20 cellular contexts compared by ENCODE assay signal in genomic region chr4:62871057-62871456, GRCh38.
A peak's percentile ranks its signal among the peaks of the same experiment; 100 is the strongest.
DNase-seq lines count a peak whose midpoint lies in the region; ATAC-seq, FAIRE-seq and TF ChIP-seq lines count a peak whose summit lies in the region.
"Had no signal": no experiment of that assay in that cellular context is flagged by ENCODE, and none has a peak within 500 bp of the region (broad histone marks: within the 10 kb centered on the region; RNA-seq: fewer than 3 reads in every experiment).

No MANE protein-coding gene starts in this region.

- H4K20me1 ChIP-seq in SK-N-SH (ENCODE audit: insufficient read depth) = no peaks in the 10 kb centered on the region

- H3K9me3 Mint-ChIP-seq in CD8-positive, alpha-beta T cell = peaks cover 9% of the 10 kb centered on the region

- H3K27me3 Mint-ChIP-seq in CD8-positive, alpha-beta T cell (ENCODE audit: low read depth) = no peaks in the 10 kb centered on the region
- H3K27me3 Mint-ChIP-seq: CD4-positive, alpha-beta T cell; T-cell had no signal

- H3K27ac Mint-ChIP-seq in CD8-positive, alpha-beta T cell = no peak overlapping the region
- H3K27ac Mint-ChIP-seq: CD4-positive, alpha-beta T cell; T-cell had no signal

- no peaks in the 10 kb centered on the region for H3K36me3 ChIP-seq in SK-N-SH (replicated peaks in 1 of 2; ENCODE audit: control insufficient read depth in 1 of 2, insufficient read depth in 2 of 2, low read length in 1 of 2)
- H3K36me3 ChIP-seq in small intestine (ENCODE audit: control insufficient read depth in 2 of 2, insufficient read depth in 2 of 2, low read length in 2 of 2) = no peaks in the 10 kb centered on the region
- H3K36me3 ChIP-seq in CD8-positive, alpha-beta T cell (ENCODE audit: insufficient read depth, low read length) = no peaks in the 10 kb centered on the region

- H3K4me1 ChIP-seq in SK-N-SH (ENCODE audit: control insufficient read depth in 1 of 2, insufficient read depth in 2 of 2, low read depth in 1 of 2, low read length in 1 of 2) (no peaks in the 10 kb centered on the region), small intestine (ENCODE audit: control insufficient read depth in 2 of 2, insufficient read depth in 1 of 2, low read depth in 1 of 2, low read length in 1 of 2) (no peaks in the 10 kb centered on the region)
- H3K4me1 ChIP-seq in CD8-positive, alpha-beta T cell (ENCODE audit: insufficient read depth, low read length) = no peaks in the 10 kb centered on the region
- H3K4me1 ChIP-seq: A549 had no signal

- H3K27ac ChIP-seq in SK-N-SH (ENCODE audit: low read depth in 2 of 2, low read length in 1 of 2) (no peak overlapping the region), small intestine (ENCODE audit: low read depth in 1 of 2, low read length in 1 of 2) (no peak overlapping the region)
- H3K27ac ChIP-seq in CD8-positive, alpha-beta T cell (ENCODE audit: low read depth, low read length) = no peak overlapping the region
- H3K27ac ChIP-seq: A549, KMS-11 had no signal

- no peaks in the 10 kb centered on the region for H3K4me1 Mint-ChIP-seq in CD8-positive, alpha-beta T cell (ENCODE audit: low read depth)
- H3K4me1 Mint-ChIP-seq: T-cell had no signal

- CTCF ChIA-PET in SK-N-SH (lab: Yijun Ruan, JAX) = interaction anchor here (0.7 kb wide), 1 partner anchor 35 kb away, joined by 3 read pairs; no protein-coding TSS in a partner anchor
- CTCF ChIA-PET in CD8-positive, alpha-beta T cell (lab: Charles Lee) = no interaction called here

- H3K4me3 Mint-ChIP-seq in CD8-positive, alpha-beta T cell = no peak overlapping the region
- H3K4me3 Mint-ChIP-seq: CD4-positive, alpha-beta T cell; T-cell had no signal

- WGBS in SK-N-SH (ENCODE audit: low lambda C conversion rate) = 28% methylated on average over 2 of the region's 2 CpGs
- WGBS in small intestine, 3 donors = 20 to 54% (median 34%) methylated on average over 2 of the region's 2 CpGs

- no peak for TF ChIP-seq CTCF in SK-N-SH (IDR thresholded peaks at IDR 0.05)
- no peak for TF ChIP-seq CTCF in CD8-positive, alpha-beta T cell (IDR thresholded peaks at IDR 0.05)

- DNase-seq in SK-N-SH (no peak), HT-29 (ENCODE audit: low spot score) (peak; percentile 9), NCI-H69 (lab: John Stamatoyannopoulos, UW) (peak; percentile 4), small intestine (no peak)
- DNase-seq in effector CD8-positive, alpha-beta T cell (lab: John Stamatoyannopoulos, UW) = no peak
- no peak for DNase-seq in CD8-positive, alpha-beta T cell
- DNase-seq: CD4-positive, alpha-beta T cell; DMS79 treated with DMSO at 0.1 percent for 48 hours; GOT3; NCI-H1694 treated with DMSO at 0.1 percent for 48 hours; NCI-H345; NCI-H748 treated with DMSO at 0.1 percent for 48 hours; NK-92 treated with Interleukin-12 subunit alpha and Interleukin-12 subunit beta, amount 100 ng/mL, for 24 hours; T-cell had no signal

- H3K79me2 ChIP-seq in SK-N-SH (ENCODE audit: insufficient read depth) = no peaks in the 10 kb centered on the region

- no peak for TF ChIP-seq EP300 in SK-N-SH (IDR thresholded peaks at IDR 0.05; ENCODE audit: borderline replicate concordance in 1 of 2, low read depth in 1 of 2, low read length in 1 of 2)

- no peaks in the 10 kb centered on the region for H3K36me3 Mint-ChIP-seq in CD8-positive, alpha-beta T cell
- H3K36me3 Mint-ChIP-seq: T-cell had no signal

- POLR2A ChIA-PET in SK-N-SH (lab: Yijun Ruan, JAX) = no interaction called here
- POLR2A ChIA-PET in CD8-positive, alpha-beta T cell (lab: Charles Lee) = no interaction called here

- H3K4me3 ChIP-seq in SK-N-SH (ENCODE audit: low read depth in 2 of 2, low read length in 1 of 2) (no peak overlapping the region), small intestine (ENCODE audit: low read depth in 1 of 2, low read length in 2 of 2) (no peak overlapping the region)
- no peak overlapping the region for H3K4me3 ChIP-seq in CD8-positive, alpha-beta T cell (ENCODE audit: low read depth, low read length)
- H3K4me3 ChIP-seq: A549 had no signal

- H2AFZ ChIP-seq in SK-N-SH (ENCODE audit: low read depth) = no peak overlapping the region

- intact Hi-C loops in CD8-positive, alpha-beta T cell (cut with DNase I, micrococcal nuclease) = no loop called here

- TF ChIP-seq RAD21 in SK-N-SH (IDR thresholded peaks at IDR 0.05; ENCODE audit: low read length) = no peak

- no peak overlapping the region for H3K9ac ChIP-seq in SK-N-SH
- H3K9ac ChIP-seq: KMS-11 had no signal

- H3K4me2 ChIP-seq in SK-N-SH = no peak overlapping the region
- H3K4me2 ChIP-seq: A549, KMS-11 had no signal

- no peaks in the 10 kb centered on the region for H3K9me2 ChIP-seq in SK-N-SH

- no peaks in the 10 kb centered on the region for H3K9me3 ChIP-seq in SK-N-SH
- H3K9me3 ChIP-seq in small intestine (ENCODE audit: control insufficient read depth, low read depth) = no peaks in the 10 kb centered on the region
- H3K9me3 ChIP-seq in CD8-positive, alpha-beta T cell (ENCODE audit: low read length) = no peaks in the 10 kb centered on the region
- H3K9me3 ChIP-seq: A549 had no signal

- H3K27me3 ChIP-seq in SK-N-SH (ENCODE audit: insufficient read depth) (no peaks in the 10 kb centered on the region), small intestine (ENCODE audit: control insufficient read depth in 2 of 2, insufficient read depth in 2 of 2, low read length in 2 of 2) (no peaks in the 10 kb centered on the region)
- H3K27me3 ChIP-seq in CD8-positive, alpha-beta T cell (ENCODE audit: insufficient read depth, low read length) = no peaks in the 10 kb centered on the region

- H3F3A ChIP-seq in SK-N-SH (replicated peaks; ENCODE audit: insufficient read depth) = no peaks in the 10 kb centered on the region

- no peak for ATAC-seq in SK-N-SH treated with all-trans-retinoic acid at 6 μM for 48 hours
- ATAC-seq in CD8-positive, alpha-beta T cell = no peak
- ATAC-seq in HG03442 (IDR thresholded peaks at IDR 0.05; ENCODE audit: unreplicated experiment) = no peak
- ATAC-seq: A549, Right ventricle myocardium inferior, T-cell had no signal

- peak; percentile 53 for FAIRE-seq in small intestine (lab: Jason Lieb, UNC)
- FAIRE-seq: A549, RCC 7860 had no signal

TF ChIP-seq in SK-N-SH treated with all-trans-retinoic acid at 6 μM for 48 hours, 23 proteins besides CTCF, POLR2A, EP300 and RAD21:
- no peak for TF ChIP-seq TCF4 (CRISPR knock-in tag; IDR thresholded peaks at IDR 0.05; ENCODE audit: borderline replicate concordance)
- TF ChIP-seq ISL1 (CRISPR knock-in tag; IDR thresholded peaks at IDR 0.05) = peak; percentile 77
- TF ChIP-seq ESRRG (CRISPR knock-in tag; IDR thresholded peaks at IDR 0.05) = no peak
- peak; percentile 17; the same call in 1 of the 2 replicates for TF ChIP-seq CREB5 (CRISPR knock-in tag; IDR thresholded peaks at IDR 0.05; ENCODE audit: low read depth)
- TF ChIP-seq ZNF70 (CRISPR knock-in tag; IDR thresholded peaks at IDR 0.05) = no peak
- no peak for TF ChIP-seq ZNF8 (CRISPR knock-in tag; IDR thresholded peaks at IDR 0.05)

TF ChIP-seq in SK-N-SH, 30 proteins besides CTCF, POLR2A, EP300 and RAD21 (continues in another document):
- TF ChIP-seq RXRA (IDR thresholded peaks at IDR 0.05; ENCODE audit: borderline replicate concordance, low read depth) (no peak), FOXM1 (IDR thresholded peaks at IDR 0.05; ENCODE audit: low read depth) (no peak), NRF1 (IDR thresholded peaks at IDR 0.05; ENCODE audit: low read depth, low read length) (no peak), FOSL2 (IDR thresholded peaks at IDR 0.05; ENCODE audit: borderline replicate concordance, low read depth) (no peak), RCOR1 (IDR thresholded peaks at IDR 0.05; ENCODE audit: low read length) (no peak), RFX5 (IDR thresholded peaks at IDR 0.05; ENCODE audit: low read length) (no peak), SMC3 (IDR thresholded peaks at IDR 0.05; ENCODE audit: low read depth, low read length) (no peak), REST (IDR thresholded peaks at IDR 0.05; ENCODE audit: low read depth, low read length) (no peak), NFIC (IDR thresholded peaks at IDR 0.05; ENCODE audit: borderline replicate concordance) (no peak), GABPA (IDR thresholded peaks at IDR 0.05; ENCODE audit: low read depth) (no peak), PBX3 (IDR thresholded peaks at IDR 0.05) (no peak), FOXJ3 (CRISPR knock-in tag; IDR thresholded peaks at IDR 0.05) (no peak), TEAD4 (IDR thresholded peaks at IDR 0.05; ENCODE audit: borderline replicate concordance, insufficient read depth) (no peak)

Comparison
In these comparisons a context has a peak if more than half of its experiments do, and no peak if none do; other contexts are left out.
1. DNase-seq: peak in HT-29 (single experiment) and NCI-H69 (single experiment); none in SK-N-SH (single experiment), small intestine (single experiment), effector CD8-positive, alpha-beta T cell (single experiment) and CD8-positive, alpha-beta T cell (0 of 7).